Comparison of ENCODE assay signal across 7 cellular contexts in the genomic region with DNA sequence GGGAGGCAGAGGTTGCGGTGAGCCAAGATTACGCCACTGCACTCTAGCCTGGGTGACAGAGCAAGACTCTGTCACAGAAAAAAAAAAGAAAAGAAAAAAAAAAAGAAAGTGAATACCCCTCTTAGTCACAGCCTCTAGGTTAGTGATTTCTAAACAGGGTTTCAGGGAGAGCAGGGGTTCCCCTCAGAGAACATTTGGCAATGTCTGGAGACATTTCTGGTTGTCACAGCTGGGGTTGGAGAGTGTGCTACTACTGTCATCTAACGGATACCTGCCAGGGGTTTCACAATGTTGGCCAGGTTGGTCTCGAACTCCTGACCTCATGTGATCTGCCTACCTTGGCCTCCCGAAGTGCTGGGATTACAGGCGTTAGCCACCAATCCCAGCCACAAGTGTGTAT.
DNase-seq lines count a peak whose midpoint lies in the region; ATAC-seq lines count a peak whose summit lies in the region.
"Not testable (repeated sequence)": the region's sequence is repeated elsewhere in the genome, so short reads cannot be mapped to it uniquely, and the experiment has no call there.

No MANE protein-coding gene starts in this region.

- H3K27ac Mint-ChIP-seq in activated naive CD8-positive, alpha-beta T cell treated with anti-CD3 and anti-CD28 coated beads, Interleukin-2, amount 50 U/mL, for 24 hours = not testable (repeated sequence)

- H3K36me3 Mint-ChIP-seq in activated naive CD8-positive, alpha-beta T cell treated with anti-CD3 and anti-CD28 coated beads, Interleukin-2, amount 50 U/mL, for 24 hours (ENCODE audit: low read depth) = not testable (repeated sequence)

- H3K27me3 Mint-ChIP-seq in activated naive CD8-positive, alpha-beta T cell treated with anti-CD3 and anti-CD28 coated beads, Interleukin-2, amount 50 U/mL, for 24 hours = peaks cover 38% of the 10 kb centered on the region

- H3K4me3 Mint-ChIP-seq in activated naive CD8-positive, alpha-beta T cell treated with anti-CD3 and anti-CD28 coated beads, Interleukin-2, amount 50 U/mL, for 24 hours = not testable (repeated sequence)

- DNase-seq in NOMO-1 (lab: John Stamatoyannopoulos, UW; ENCODE audit: unreplicated experiment in 2 of 2) = peak; percentile 36 to 67
- not testable (repeated sequence) for DNase-seq in activated naive CD8-positive, alpha-beta T cell treated with anti-CD3 and anti-CD28 coated beads, Interleukin-2, amount 50 U/mL, for 24 hours

- peaks cover 19% of the 10 kb centered on the region for H3K4me1 Mint-ChIP-seq in activated naive CD8-positive, alpha-beta T cell treated with anti-CD3 and anti-CD28 coated beads, Interleukin-2, amount 50 U/mL, for 24 hours

- ATAC-seq in GM18858 (IDR thresholded peaks at IDR 0.05; ENCODE audit: unreplicated experiment) (peak; percentile 63), GM19455 (IDR thresholded peaks at IDR 0.05; ENCODE audit: unreplicated experiment) (peak; percentile 51), GM21737 (IDR thresholded peaks at IDR 0.05; ENCODE audit: unreplicated experiment) (peak; percentile 68), HG02970 (IDR thresholded peaks at IDR 0.05; ENCODE audit: low FRiP score, unreplicated experiment) (peak; percentile 50), HG03439 (IDR thresholded peaks at IDR 0.05; ENCODE audit: unreplicated experiment) (peak; percentile 72)
- peak; percentile 40 for ATAC-seq in activated naive CD8-positive, alpha-beta T cell treated with anti-CD3 and anti-CD28 coated beads, Interleukin-2, amount 50 U/mL, for 24 hours

- H3K9me3 Mint-ChIP-seq in activated naive CD8-positive, alpha-beta T cell treated with anti-CD3 and anti-CD28 coated beads, Interleukin-2, amount 50 U/mL, for 24 hours = not testable (repeated sequence)
